In genomic region chr14:49853158-49853477, GRCh38 we compare ENCODE assay signal across 8 cellular contexts. TPM values are rescaled to one million over a fixed set of nuclear protein-coding genes. Genes with fewer than 3 reads are reported as not detected.
DNase-seq lines count a peak whose midpoint lies in the region; ATAC-seq and TF ChIP-seq lines count a peak whose summit lies in the region.

No MANE protein-coding gene starts in this region.

- H3K4me1 ChIP-seq in breast epithelium (peaks cover 0 to 9% of the 10 kb centered on the region in 2 donors), mesodermal cell (ENCODE audit: control insufficient read depth, insufficient read depth, low read length, poor library complexity, severe bottlenecking) (no peaks in the 10 kb centered on the region), mucosa of descending colon (ENCODE audit: low read depth) (peaks cover 12% of the 10 kb centered on the region)

- ATAC-seq in GM19043 (IDR thresholded peaks at IDR 0.05; ENCODE audit: low read depth, unreplicated experiment) (peak; percentile 10), HG03432 (IDR thresholded peaks at IDR 0.05; ENCODE audit: unreplicated experiment) (peak; percentile 13), GM18873 (IDR thresholded peaks at IDR 0.05; ENCODE audit: low FRiP score, unreplicated experiment) (no peak), HG03159 (IDR thresholded peaks at IDR 0.05; ENCODE audit: unreplicated experiment) (no peak), mucosa of descending colon (no peak)

- WGBS in mesodermal cell (ENCODE audit: insufficient coverage in 2 of 2), 2 experiments, result 5 to 12% methylated on average over 10 to 14 of the region's 14 CpGs

- H3K9me3 ChIP-seq in breast epithelium (no peaks in the 10 kb centered on the region), mesodermal cell (ENCODE audit: control insufficient read depth, low read length) (no peaks in the 10 kb centered on the region), mucosa of descending colon (no peaks in the 10 kb centered on the region)

- intact Hi-C loops in breast epithelium (cut with DNase I; ENCODE audit: low total_unique reads) (no loop called here), mucosa of descending colon (cut with DNase I, micrococcal nuclease) (no loop called here)

- H3K36me3 ChIP-seq in breast epithelium (peaks cover 5% of the 10 kb centered on the region), mesodermal cell (ENCODE audit: control insufficient read depth, insufficient read depth, low read length) (peaks cover 24% of the 10 kb centered on the region), mucosa of descending colon (ENCODE audit: low read depth) (peaks cover 11% of the 10 kb centered on the region)

- DNase-seq in breast epithelium (ENCODE audit: low spot score in 2 of 2) (no peak), hepatic stellate cell (ENCODE audit: low spot score) (no peak), mucosa of descending colon (no peak)

- H3K27ac ChIP-seq in breast epithelium (peak overlapping the region; percentile 95), mesodermal cell (ENCODE audit: low read depth, low read length, severe bottlenecking) (peak overlapping the region; percentile 53)

- TF ChIP-seq CTCF in breast epithelium (IDR thresholded peaks at IDR 0.05), result no peak
- no peak for TF ChIP-seq CTCF in mucosa of descending colon (IDR thresholded peaks at IDR 0.05)

- H3K4me3 ChIP-seq in breast epithelium (peak overlapping the region; percentile 78 to 94 (median 87)), mesodermal cell (ENCODE audit: extremely low read depth, insufficient read depth, low read length, poor library complexity, severe bottlenecking) (peak overlapping the region; percentile 93), mucosa of descending colon (no peak overlapping the region)

- no peaks in the 10 kb centered on the region for H3K27me3 ChIP-seq in breast epithelium

- no peak for TF ChIP-seq POLR2A in breast epithelium (IDR thresholded peaks at IDR 0.05)

RNA-seq across cellular contexts. Expression of gene NEMF, which starts 0.5 kb away (rescaled TPM):
- total RNA-seq in breast epithelium, result 100 to 1,000 TPM in 2 of 3 donors, 10 to 100 TPM in 1; 86.9 to 132 (median 125) TPM
- 55.4 TPM for polyA plus RNA-seq in mesodermal cell (2013, experiment 1 of 2)
- 50.8 TPM for polyA plus RNA-seq in mesodermal cell (2013, experiment 2 of 2)
- 10 to 100 TPM; 54.8 to 68.9 (median 66.6) TPM for total RNA-seq in mucosa of descending colon

RNA-seq across cellular contexts. Expression of gene ARF6, which starts 39.8 kb away (rescaled TPM):
- total RNA-seq in breast epithelium (10 to 100 TPM; 39.2 to 63.8 (median 44.2) TPM), mucosa of descending colon (100 to 1,000 TPM in 2 of 3 donors, 10 to 100 TPM in 1; 84.3 to 125 (median 123) TPM)
- 54.1 TPM for polyA plus RNA-seq in mesodermal cell (2013, experiment 1 of 2)
- 59.3 TPM for polyA plus RNA-seq in mesodermal cell (2013, experiment 2 of 2)

Comparison
In these comparisons a context has a peak if more than half of its experiments do, and no peak if none do; other contexts are left out.
1. ATAC-seq: peak in GM19043 (single experiment) and HG03432 (single experiment); none in GM18873 (single experiment), HG03159 (single experiment) and mucosa of descending colon (single experiment).